Comparison of ENCODE assay signal across 8 cellular contexts in genomic region chr11:1453611-1454386, GRCh38. TPM values are rescaled to one million over a fixed set of nuclear protein-coding genes. Genes with fewer than 3 reads are reported as not detected.
DNase-seq lines count a peak whose midpoint lies in the region; ATAC-seq lines count a peak whose summit lies in the region.

No MANE protein-coding gene starts in this region.

- no peaks in the 10 kb centered on the region for H3K27me3 Mint-ChIP-seq in activated T-helper 17 cell treated with anti-CD3 and anti-CD28 coated beads, Interleukin-2, amount 50 U/mL, for 72 hours

- DNase-seq in EH (ENCODE audit: low read depth): peak; percentile 3
- DNase-seq in mucosa of gallbladder (ENCODE audit: low spot score): peak; percentile 25
- DNase-seq in putamen (ENCODE audit: low spot score): no peak
- no peak for DNase-seq in NCI-H128 (lab: John Stamatoyannopoulos, UW; ENCODE audit: unreplicated experiment)

- H3K36me3 Mint-ChIP-seq in activated T-helper 17 cell treated with anti-CD3 and anti-CD28 coated beads, Interleukin-2, amount 50 U/mL, for 72 hours (ENCODE audit: low read depth): no peaks in the 10 kb centered on the region

- no peaks in the 10 kb centered on the region for H3K9me3 Mint-ChIP-seq in activated T-helper 17 cell treated with anti-CD3 and anti-CD28 coated beads, Interleukin-2, amount 50 U/mL, for 72 hours

- H3K4me3 Mint-ChIP-seq in activated T-helper 17 cell treated with anti-CD3 and anti-CD28 coated beads, Interleukin-2, amount 50 U/mL, for 72 hours: no peak overlapping the region

- H3K27ac Mint-ChIP-seq in activated T-helper 17 cell treated with anti-CD3 and anti-CD28 coated beads, Interleukin-2, amount 50 U/mL, for 72 hours: no peak overlapping the region

- no peaks in the 10 kb centered on the region for H3K4me1 Mint-ChIP-seq in activated T-helper 17 cell treated with anti-CD3 and anti-CD28 coated beads, Interleukin-2, amount 50 U/mL, for 72 hours

- ATAC-seq in HG03066 (IDR thresholded peaks at IDR 0.05; ENCODE audit: low read depth, unreplicated experiment): peak; percentile 49
- peak; percentile 36 for ATAC-seq in activated T-helper 17 cell treated with anti-CD3 and anti-CD28 coated beads, Interleukin-2, amount 50 U/mL, for 72 hours (replicated peaks)
- ATAC-seq in HG03442 (IDR thresholded peaks at IDR 0.05; ENCODE audit: unreplicated experiment): no peak
- no peak for ATAC-seq in GM19351 (IDR thresholded peaks at IDR 0.05; ENCODE audit: unreplicated experiment)

RNA-seq across cellular contexts. Expression of gene MOB2, which starts 32.8 kb away (rescaled TPM):
- 10 to 100 TPM; 24.5 to 26.7 TPM for total RNA-seq in activated T-helper 17 cell treated with anti-CD3 and anti-CD28 coated beads, Interleukin-2, amount 50 U/mL, for 72 hours
- 73.4 TPM for total RNA-seq in mucosa of gallbladder

Comparison
In these comparisons a context has a peak if more than half of its experiments do, and no peak if none do; other contexts are left out.
1. DNase-seq: peak in EH (single experiment) and mucosa of gallbladder (single experiment); none in putamen (single experiment) and NCI-H128 (single experiment).
2. ATAC-seq: peak in HG03066 (single experiment) and activated T-helper 17 cell treated with anti-CD3 and anti-CD28 coated beads, Interleukin-2, amount 50 U/mL, for 72 hours (single experiment); none in HG03442 (single experiment) and GM19351 (single experiment).